Comparison of ENCODE assay signal across 8 cellular contexts in genomic region chr11:66842896-66843775, GRCh38. TPM values are rescaled to one million over a fixed set of nuclear protein-coding genes. Genes with fewer than 3 reads are reported as not detected.
A peak's percentile ranks its signal among the peaks of the same experiment; 100 is the strongest.
DNase-seq lines count a peak whose midpoint lies in the region; ATAC-seq and TF ChIP-seq lines count a peak whose summit lies in the region.

A gene with protein sequence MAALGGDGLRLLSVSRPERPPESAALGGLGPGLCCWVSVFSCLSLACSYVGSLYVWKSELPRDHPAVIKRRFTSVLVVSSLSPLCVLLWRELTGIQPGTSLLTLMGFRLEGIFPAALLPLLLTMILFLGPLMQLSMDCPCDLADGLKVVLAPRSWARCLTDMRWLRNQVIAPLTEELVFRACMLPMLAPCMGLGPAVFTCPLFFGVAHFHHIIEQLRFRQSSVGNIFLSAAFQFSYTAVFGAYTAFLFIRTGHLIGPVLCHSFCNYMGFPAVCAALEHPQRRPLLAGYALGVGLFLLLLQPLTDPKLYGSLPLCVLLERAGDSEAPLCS (plus strand): TSS chr11:66843441. CDS start chr11:66843456, 15 bp downstream.

- no peaks in the 10 kb centered on the region for H3K9me3 ChIP-seq in Peyer's patch

- no peaks in the 10 kb centered on the region for H3K27me3 ChIP-seq in Peyer's patch

- peaks cover 2% of the 10 kb centered on the region for H3K27me3 Mint-ChIP-seq in IgD-negative memory B cell
- H3K27me3 Mint-ChIP-seq in naive thymus-derived CD8-positive, alpha-beta T cell: no peaks in the 10 kb centered on the region

- TF ChIP-seq POLR2A in Peyer's patch (IDR thresholded peaks at IDR 0.05): peak; percentile 87 to 94

- H3K27ac ChIP-seq in Peyer's patch: peak within 1 kb of the TSS; percentile 96 to 99 (median 98)

- H3K9me3 Mint-ChIP-seq in IgD-negative memory B cell: no peaks in the 10 kb centered on the region
- H3K9me3 Mint-ChIP-seq in naive thymus-derived CD8-positive, alpha-beta T cell: no peaks in the 10 kb centered on the region

- TF ChIP-seq CTCF in Peyer's patch (IDR thresholded peaks at IDR 0.05): peak in 1 of 6 experiments; percentile 10

- peak within 1 kb of the TSS; percentile 88 to 95 (median 94) for H3K4me3 Mint-ChIP-seq in IgD-negative memory B cell
- peak within 1 kb of the TSS; percentile 90 to 95 (median 94) for H3K4me3 Mint-ChIP-seq in naive thymus-derived CD8-positive, alpha-beta T cell

- H3K36me3 Mint-ChIP-seq in IgD-negative memory B cell: peaks cover 2% of the 10 kb centered on the region
- peaks cover 0 to 19% (median 4%) of the 10 kb centered on the region in 3 donors for H3K36me3 Mint-ChIP-seq in naive thymus-derived CD8-positive, alpha-beta T cell

- H3K27ac Mint-ChIP-seq in IgD-negative memory B cell: peak within 1 kb of the TSS; percentile 97
- peak within 1 kb of the TSS; percentile 84 to 97 (median 96) for H3K27ac Mint-ChIP-seq in naive thymus-derived CD8-positive, alpha-beta T cell

- H3K4me3 ChIP-seq in Peyer's patch: peak within 1 kb of the TSS; percentile 70 to 100 (median 86)

- peaks cover 0 to 30% (median 17%) of the 10 kb centered on the region in 4 donors for H3K4me1 ChIP-seq in Peyer's patch

- POLR2A ChIA-PET in naive thymus-derived CD8-positive, alpha-beta T cell (lab: Charles Lee): interaction anchor here (0.6 to 4.1 kb wide), 30 partner anchors 9 to 774 kb away, joined by 3 to 35 read pairs (median 3); partner anchors contain the start of genes BRMS1, PC, RBM14 and RBM4B

- peaks cover 28 to 33% (median 30%) of the 10 kb centered on the region in 3 donors for H3K4me1 Mint-ChIP-seq in IgD-negative memory B cell
- H3K4me1 Mint-ChIP-seq in naive thymus-derived CD8-positive, alpha-beta T cell: peaks cover 28 to 62% (median 45%) of the 10 kb centered on the region in 4 donors

- DNase-seq in DMS153 treated with DMSO at 0.1 percent for 48 hours (lab: John Stamatoyannopoulos, UW; ENCODE audit: unreplicated experiment) (peak; percentile 58), Peyer's patch (peak; percentile 88 to 96 (median 94)), activated T-helper 1 cell treated with Interleukin-2 at 50 U/mL for 16 hours (ENCODE audit: low read depth) (peak; percentile 83), fibroblast of gingiva (ENCODE audit: low read depth) (peak; percentile 91)
- peak; percentile 86 to 95 (median 91) for DNase-seq in naive thymus-derived CD8-positive, alpha-beta T cell
- DNase-seq in stimulated activated naive CD4-positive, alpha-beta T cell (lab: John Stamatoyannopoulos, UW): peak; percentile 85 to 93 (median 86)

- peak; percentile 68 for ATAC-seq in GM21529 (IDR thresholded peaks at IDR 0.05; ENCODE audit: unreplicated experiment)
- ATAC-seq in naive thymus-derived CD8-positive, alpha-beta T cell: peak; percentile 79 to 86

- peaks cover 0 to 31% (median 0%) of the 10 kb centered on the region in 3 donors for H3K36me3 ChIP-seq in Peyer's patch

RNA-seq across cellular contexts. Expression of the gene that starts here (rescaled TPM):
- polyA plus RNA-seq in IgD-negative memory B cell: 24.9 TPM
- total RNA-seq in Peyer's patch: 10 to 100 TPM in 3 of 4 donors, 1 to 10 TPM in 1; 6.6 to 57.7 (median 38.0) TPM
- total RNA-seq in naive thymus-derived CD8-positive, alpha-beta T cell: 10 to 100 TPM; 32.2 to 32.9 TPM
- polyA plus RNA-seq in naive thymus-derived CD8-positive, alpha-beta T cell: 10 to 100 TPM; 18.1 to 27.1 (median 18.4) TPM

Comparison
In these comparisons a context has a peak if more than half of its experiments do, and no peak if none do; other contexts are left out.
1. Peak in every context shown above with its lines: DNase-seq, ATAC-seq, H3K4me3 ChIP-seq and H3K27ac ChIP-seq.